Comparison of ENCODE assay signal across 8 cellular contexts in genomic region chr19:36014029-36014924, GRCh38. TPM values are rescaled to one million over a fixed set of nuclear protein-coding genes. Genes with fewer than 3 reads are reported as not detected.
DNase-seq lines count a peak whose midpoint lies in the region; ATAC-seq and TF ChIP-seq lines count a peak whose summit lies in the region.

TSS of gene ALKBH6 (minus strand) at chr19:36014213. CDS start at chr19:36013397, 816 bp downstream.

- intact Hi-C loops in activated B cell treated with CpG ODN at 0.5 μM for 24 hours (cut with micrococcal nuclease) (loop anchor here (1.0 kb wide), 5 partner anchors 19 to 126 kb away; partner anchors contain the start of genes CAPNS1, SDHAF1, TBCB and THAP8), spleen (cut with DNase I; ENCODE audit: low total_unique reads) (no loop called here)

- H3K27ac Mint-ChIP-seq in activated B cell treated with CpG ODN at 0.5 μM for 24 hours = peak within 1 kb of the TSS; percentile 95

- H3K4me3 Mint-ChIP-seq in activated B cell treated with CpG ODN at 0.5 μM for 24 hours = peak within 1 kb of the TSS; percentile 98

- H3K27me3 Mint-ChIP-seq in activated B cell treated with CpG ODN at 0.5 μM for 24 hours = no peaks in the 10 kb centered on the region

- H3K4me1 Mint-ChIP-seq in activated B cell treated with CpG ODN at 0.5 μM for 24 hours = peaks cover 29% of the 10 kb centered on the region

- TF ChIP-seq CTCF in activated B cell treated with CpG ODN at 0.5 μM for 24 hours (IDR thresholded peaks at IDR 0.05) (no peak), spleen (IDR thresholded peaks at IDR 0.05 in 8 of 11, conservative IDR thresholded peaks at IDR 0.05 in 3 of 11) (peak in 3 of 11 experiments; percentile 27 to 33 (median 28))

- peak; percentile 99 for DNase-seq in AG08395 (ENCODE audit: low spot score)
- DNase-seq in NCI-H345 (lab: John Stamatoyannopoulos, UW) = peak; percentile 100
- peak; percentile 94 for DNase-seq in activated B cell treated with CpG ODN at 0.5 μM for 24 hours
- peak; percentile 98 for DNase-seq in central memory CD4-positive, alpha-beta T cell
- peak; percentile 98 for DNase-seq in inferior parietal cortex (ENCODE audit: extremely low spot score)
- DNase-seq in spleen = peak; percentile 99

- peak; percentile 63 for TF ChIP-seq POLR2A in GM18951 (IDR thresholded peaks at IDR 0.05; ENCODE audit: extremely low read depth, insufficient read depth, insufficient read length)
- no peak for TF ChIP-seq POLR2A in spleen (IDR thresholded peaks at IDR 0.05)

- in situ Hi-C loops in GM18951 (cut with MboI; ENCODE audit: low sequenced_read_pairs, unreplicated experiment) = no loop called here

- WGBS in spleen, 5 donors = 2 to 3% (median 2%) methylated on average over 31 to 42 of the region's 42 CpGs

- no peaks in the 10 kb centered on the region for H3K9me3 Mint-ChIP-seq in activated B cell treated with CpG ODN at 0.5 μM for 24 hours

- POLR2A ChIA-PET in activated B cell treated with CpG ODN at 0.5 μM for 24 hours (lab: Charles Lee) = interaction anchor here (0.6 to 1.7 kb wide), 15 partner anchors 17 to 1580 kb away, joined by 3 to 31 read pairs (median 4); partner anchors contain the start of genes IGFLR1, LIN37, POLR2I and SDHAF1

- H3K27me3 ChIP-seq in spleen (replicated peaks in 1 of 7) = peaks cover 0 to 5% (median 0%) of the 10 kb centered on the region in 7 donors

- peaks cover 14% of the 10 kb centered on the region for H3K36me3 Mint-ChIP-seq in activated B cell treated with CpG ODN at 0.5 μM for 24 hours (ENCODE audit: low read depth)

- CTCF ChIA-PET in activated B cell treated with CpG ODN at 0.5 μM for 24 hours (lab: Charles Lee) = interaction anchor here (0.8 kb wide), 1 partner anchor 132 kb away, joined by 3 read pairs; no protein-coding TSS in a partner anchor

- H3K4me1 ChIP-seq in spleen = peaks cover 11 to 34% (median 25%) of the 10 kb centered on the region in 6 donors

- peak within 1 kb of the TSS; percentile 74 to 93 (median 86) for H3K27ac ChIP-seq in spleen

- peaks cover 0 to 31% (median 2%) of the 10 kb centered on the region in 6 donors for H3K36me3 ChIP-seq in spleen

- ATAC-seq in HG03196 (IDR thresholded peaks at IDR 0.05; ENCODE audit: unreplicated experiment) (peak; percentile 92), activated B cell treated with CpG ODN at 0.5 μM for 24 hours (ENCODE audit: low read depth) (peak; percentile 99)

- no peaks in the 10 kb centered on the region for H3K9me3 ChIP-seq in spleen

- peak within 1 kb of the TSS; percentile 51 to 83 (median 58) for H3K4me3 ChIP-seq in spleen

RNA-seq across cellular contexts. Expression of gene ALKBH6, which starts in this region (rescaled TPM):
- total RNA-seq in activated B cell treated with CpG ODN at 0.5 μM for 24 hours = 32.7 and 39.7 TPM in 2 replicates
- total RNA-seq in spleen = 10 to 100 TPM; 22.6 to 65.3 (median 28.3) TPM
- polyA plus RNA-seq in spleen = 10 to 100 TPM; 21.3 to 26.6 (median 24.3) TPM

Comparison
In these comparisons a context has a peak if more than half of its experiments do, and no peak if none do; other contexts are left out.
1. Peak in every context shown above with its lines: DNase-seq, ATAC-seq, H3K4me3 ChIP-seq and H3K27ac ChIP-seq.